In genomic region chr6:21666788-21667681, GRCh38 we compare ENCODE assay signal across 12 cellular contexts.
A peak's percentile ranks its signal among the peaks of the same experiment; 100 is the strongest.
DNase-seq lines count a peak whose midpoint lies in the region; ATAC-seq and TF ChIP-seq lines count a peak whose summit lies in the region.
"Had no signal": no experiment of that assay in that cellular context is flagged by ENCODE, and none has a peak within 500 bp of the region (broad histone marks: within the 10 kb centered on the region; RNA-seq: fewer than 3 reads in every experiment).

No MANE protein-coding gene starts in this region.

- H3K27me3 Mint-ChIP-seq in activated naive CD8-positive, alpha-beta T cell treated with anti-CD3 and anti-CD28 coated beads, Interleukin-2, amount 50 U/mL, for 24 hours, result peaks cover 64% of the 10 kb centered on the region

- no peak overlapping the region for H3K27ac Mint-ChIP-seq in activated naive CD8-positive, alpha-beta T cell treated with anti-CD3 and anti-CD28 coated beads, Interleukin-2, amount 50 U/mL, for 24 hours

- no peak for TF ChIP-seq CTCF in kidney epithelial cell (IDR thresholded peaks at IDR 0.05; ENCODE audit: insufficient read depth, low read length, poor library complexity, severe bottlenecking)

- no peak overlapping the region for H3K27ac ChIP-seq in subcutaneous abdominal adipose tissue (ENCODE audit: low read depth, low read length)

- H3K27me3 ChIP-seq in kidney epithelial cell (ENCODE audit: control insufficient read depth, insufficient read depth, low read length), result no peaks in the 10 kb centered on the region
- peaks cover 22 to 41% (median 35%) of the 10 kb centered on the region in 5 donors for H3K27me3 ChIP-seq in subcutaneous abdominal adipose tissue (ENCODE audit: control insufficient read depth in 5 of 5, insufficient read depth in 4 of 5, low read length in 5 of 5)

- peak; percentile 8 for DNase-seq in activated CD4-positive, alpha-beta T cell treated with anti-CD3 and anti-CD28 coated beads for 48 hours
- no peak for DNase-seq in activated CD4-positive, alpha-beta T cell treated with anti-CD3 and anti-CD28 coated beads, Interleukin-2, amount 50 U/mL, for 1 hour
- DNase-seq in activated naive CD8-positive, alpha-beta T cell treated with anti-CD3 and anti-CD28 coated beads, Interleukin-2, amount 50 U/mL, for 24 hours, result no peak
- DNase-seq in kidney epithelial cell (ENCODE audit: low read depth) (no peak), kidney tubule cell (ENCODE audit: low spot score) (no peak)
- no peak for DNase-seq in activated CD8-positive, alpha-beta memory T cell treated with anti-CD3 and anti-CD28 coated beads, Interleukin-2, amount 50 U/mL, for 48 hours
- DNase-seq: AML-193, cerebellar nuclear complex, NCI-H524 treated with DMSO at 0.1 percent for 48 hours had no signal

- peaks cover 0 to 31% (median 27%) of the 10 kb centered on the region in 5 donors for H3K4me1 ChIP-seq in subcutaneous abdominal adipose tissue (ENCODE audit: control insufficient read depth in 5 of 5, insufficient read depth in 5 of 5, low read length in 5 of 5)

- no peak overlapping the region for H3K9ac ChIP-seq in subcutaneous abdominal adipose tissue (ENCODE audit: low read length in 5 of 5)

- H3K9me3 ChIP-seq in subcutaneous abdominal adipose tissue (ENCODE audit: control insufficient read depth in 5 of 5, low read length in 5 of 5), result no peaks in the 10 kb centered on the region

- H3K4me1 Mint-ChIP-seq in activated naive CD8-positive, alpha-beta T cell treated with anti-CD3 and anti-CD28 coated beads, Interleukin-2, amount 50 U/mL, for 24 hours, result peaks cover 24% of the 10 kb centered on the region

- H3K4me3 ChIP-seq in kidney epithelial cell (ENCODE audit: low read depth, low read length) (peak overlapping the region; percentile 77), subcutaneous abdominal adipose tissue (ENCODE audit: low read depth in 1 of 5, low read length in 5 of 5) (peak overlapping the region; percentile 47 to 64 (median 60))

- ATAC-seq in activated naive CD8-positive, alpha-beta T cell treated with anti-CD3 and anti-CD28 coated beads, Interleukin-2, amount 50 U/mL, for 24 hours, result no peak
- no peak for ATAC-seq in HG02981 (IDR thresholded peaks at IDR 0.05; ENCODE audit: unreplicated experiment)
- ATAC-seq: HCT116 had no signal

- H3K4me3 Mint-ChIP-seq in activated naive CD8-positive, alpha-beta T cell treated with anti-CD3 and anti-CD28 coated beads, Interleukin-2, amount 50 U/mL, for 24 hours, result peak overlapping the region; percentile 26

- peaks cover 1% of the 10 kb centered on the region for H3K36me3 Mint-ChIP-seq in activated naive CD8-positive, alpha-beta T cell treated with anti-CD3 and anti-CD28 coated beads, Interleukin-2, amount 50 U/mL, for 24 hours (ENCODE audit: low read depth)

- H3K36me3 ChIP-seq in kidney epithelial cell (ENCODE audit: control insufficient read depth, insufficient read depth, low read length), result no peaks in the 10 kb centered on the region
- H3K36me3 ChIP-seq in subcutaneous abdominal adipose tissue (ENCODE audit: control insufficient read depth in 5 of 5, insufficient read depth in 5 of 5, low read length in 5 of 5), result no peaks in the 10 kb centered on the region

- no peaks in the 10 kb centered on the region for H3K9me3 Mint-ChIP-seq in activated naive CD8-positive, alpha-beta T cell treated with anti-CD3 and anti-CD28 coated beads, Interleukin-2, amount 50 U/mL, for 24 hours
